In the genomic region with DNA sequence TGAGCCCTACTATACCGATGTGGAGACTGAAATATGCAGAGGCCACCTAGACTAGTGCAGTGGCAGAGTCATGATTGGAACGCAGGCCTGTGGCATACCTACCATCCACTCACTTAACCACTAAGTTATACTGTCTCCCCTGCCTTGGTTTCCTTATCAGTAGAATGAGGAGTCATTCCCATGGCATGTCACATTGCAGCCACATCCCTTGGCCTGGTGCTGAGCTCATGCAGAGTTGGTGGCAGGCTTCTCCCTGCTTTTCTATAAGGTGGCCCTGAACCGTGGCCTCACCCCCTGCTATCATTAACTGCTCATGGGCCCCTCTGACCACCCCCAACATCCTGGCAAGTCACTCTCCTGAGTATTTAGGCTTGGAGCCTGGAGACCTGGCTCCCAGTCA, we compare ENCODE assay signal across 1 cellular context.
TF ChIP-seq lines count a peak whose summit lies in the region.

No MANE protein-coding gene starts in this region.

TF ChIP-seq in Ishikawa, 13 proteins besides CTCF, POLR2A, EP300 and RAD21 (continued from another document):
- TF ChIP-seq CREB1 (IDR thresholded peaks at IDR 0.05; ENCODE audit: low read depth) (no peak), TAF1 (IDR thresholded peaks at IDR 0.05; ENCODE audit: low read depth) (no peak), EGR1 (IDR thresholded peaks at IDR 0.05) (no peak), TCF12 (IDR thresholded peaks at IDR 0.05; ENCODE audit: low read depth) (peak; percentile 52; the same call in 1 of the 2 replicates), TEAD4 (IDR thresholded peaks at IDR 0.05) (peak; percentile 48; the same call in 1 of the 2 replicates)
- TF ChIP-seq, protein P1, sequence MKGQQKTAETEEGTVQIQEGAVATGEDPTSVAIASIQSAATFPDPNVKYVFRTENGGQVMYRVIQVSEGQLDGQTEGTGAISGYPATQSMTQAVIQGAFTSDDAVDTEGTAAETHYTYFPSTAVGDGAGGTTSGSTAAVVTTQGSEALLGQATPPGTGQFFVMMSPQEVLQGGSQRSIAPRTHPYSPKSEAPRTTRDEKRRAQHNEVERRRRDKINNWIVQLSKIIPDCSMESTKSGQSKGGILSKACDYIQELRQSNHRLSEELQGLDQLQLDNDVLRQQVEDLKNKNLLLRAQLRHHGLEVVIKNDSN (IDR thresholded peaks at IDR 0.05) = no peak
